8 cellular contexts compared by ENCODE assay signal in genomic region chr16:3717235-3718018, GRCh38. TPM values are rescaled to one million over a fixed set of nuclear protein-coding genes. Genes with fewer than 3 reads are reported as not detected.
DNase-seq lines count a peak whose midpoint lies in the region; ATAC-seq, FAIRE-seq and TF ChIP-seq lines count a peak whose summit lies in the region.

Gene TRAP1, minus strand, starts transcription at chr16:3717524. Its CDS starts 16 bp downstream, at chr16:3717508.

- TF ChIP-seq CTCF in omental fat pad (IDR thresholded peaks at IDR 0.05) (no peak), suprapubic skin (IDR thresholded peaks at IDR 0.05) (no peak)

- H3K27me3 ChIP-seq in MG63 (no peaks in the 10 kb centered on the region), suprapubic skin (no peaks in the 10 kb centered on the region)

- peak within 1 kb of the TSS; percentile 95 for H3K4me3 Mint-ChIP-seq in activated naive CD4-positive, alpha-beta T cell treated with anti-CD3 and anti-CD28 coated beads, Interleukin-2, amount 50 U/mL, for 24 hours

- FAIRE-seq in H54 (lab: Jason Lieb, UNC): no peak

- peaks cover 21% of the 10 kb centered on the region for H3K4me1 ChIP-seq in suprapubic skin

- DNase-seq in ELR (ENCODE audit: low read depth): peak; percentile 81
- DNase-seq in H54 (ENCODE audit: insufficient read length, low spot score): peak; percentile 88
- peak; percentile 90 for DNase-seq in MG63
- no peak for DNase-seq in glomerular endothelial cell (ENCODE audit: extremely low read depth, low read depth, low spot score)
- peak; percentile 83 for DNase-seq in omental fat pad (ENCODE audit: low spot score)
- peak; percentile 91 to 94 for DNase-seq in suprapubic skin (ENCODE audit: low spot score in 2 of 2)

- H3K4me1 Mint-ChIP-seq in activated naive CD4-positive, alpha-beta T cell treated with anti-CD3 and anti-CD28 coated beads, Interleukin-2, amount 50 U/mL, for 24 hours: peaks cover 41% of the 10 kb centered on the region

- H3K27me3 Mint-ChIP-seq in activated naive CD4-positive, alpha-beta T cell treated with anti-CD3 and anti-CD28 coated beads, Interleukin-2, amount 50 U/mL, for 24 hours: no peaks in the 10 kb centered on the region

- 1% methylated on average over 10 of the region's 95 CpGs for WGBS in suprapubic skin

- H3K36me3 Mint-ChIP-seq in activated naive CD4-positive, alpha-beta T cell treated with anti-CD3 and anti-CD28 coated beads, Interleukin-2, amount 50 U/mL, for 24 hours: peaks cover 14% of the 10 kb centered on the region

- H3K27ac Mint-ChIP-seq in activated naive CD4-positive, alpha-beta T cell treated with anti-CD3 and anti-CD28 coated beads, Interleukin-2, amount 50 U/mL, for 24 hours: peak within 1 kb of the TSS; percentile 96

- H3K36me3 ChIP-seq in MG63 (peaks cover 45% of the 10 kb centered on the region), suprapubic skin (no peaks in the 10 kb centered on the region)

- ATAC-seq in SK-N-SH treated with all-trans-retinoic acid at 6 μM for 48 hours: peak; percentile 87
- peak; percentile 98 for ATAC-seq in omental fat pad (ENCODE audit: low FRiP score)

- peak within 1 kb of the TSS; percentile 89 for H3K27ac ChIP-seq in suprapubic skin

- H3K9me3 ChIP-seq in MG63 (no peaks in the 10 kb centered on the region), suprapubic skin (no peaks in the 10 kb centered on the region)

- TF ChIP-seq EP300 in suprapubic skin (IDR thresholded peaks at IDR 0.05): no peak

- peak; percentile 94 for TF ChIP-seq POLR2A in H54 (IDR thresholded peaks at IDR 0.05; ENCODE audit: low read depth, low read length)
- TF ChIP-seq POLR2A in suprapubic skin (IDR thresholded peaks at IDR 0.05): peak; percentile 64 to 80

- peak within 1 kb of the TSS; percentile 98 for H3K4me3 ChIP-seq in MG63
- H3K4me3 ChIP-seq in suprapubic skin: peak within 1 kb of the TSS; percentile 99

- H3K9me3 Mint-ChIP-seq in activated naive CD4-positive, alpha-beta T cell treated with anti-CD3 and anti-CD28 coated beads, Interleukin-2, amount 50 U/mL, for 24 hours: no peaks in the 10 kb centered on the region

TF ChIP-seq in SK-N-SH treated with all-trans-retinoic acid at 6 μM for 48 hours, 23 proteins besides CTCF, POLR2A, EP300 and RAD21:
- TF ChIP-seq ZC3H10 (CRISPR knock-in tag; IDR thresholded peaks at IDR 0.05) (no peak), ZNF70 (CRISPR knock-in tag; IDR thresholded peaks at IDR 0.05) (no peak), ESRRG (CRISPR knock-in tag; IDR thresholded peaks at IDR 0.05) (peak; percentile 80; the same call in 1 of the 2 replicates)

RNA-seq across cellular contexts. Expression of gene TRAP1, which starts in this region (rescaled TPM):
- total RNA-seq in MG63 (2014; rRNA removed; shearing (Covaris generic); ENCODE audit: low replicate concordance): 91.1 and 96.3 TPM in 2 replicates
- 64.8 and 72.4 TPM in 2 replicates for total RNA-seq in glomerular endothelial cell
- total RNA-seq in omental fat pad: 10 to 100 TPM; 53.4 to 79.9 (median 70.5) TPM
- 100 to 1,000 TPM in 3 of 4 donors, 10 to 100 TPM in 1; 75.7 to 147 (median 116) TPM for total RNA-seq in suprapubic skin
